8 cellular contexts compared by ENCODE assay signal in genomic region chr22:41687901-41688364, GRCh38. TPM values are rescaled to one million over a fixed set of nuclear protein-coding genes. Genes with fewer than 3 reads are reported as not detected.
A peak's percentile ranks its signal among the peaks of the same experiment; 100 is the strongest.
DNase-seq lines count a peak whose midpoint lies in the region; ATAC-seq and TF ChIP-seq lines count a peak whose summit lies in the region.

No MANE protein-coding gene starts in this region.

- no peak for TF ChIP-seq POLR2A in sigmoid colon (IDR thresholded peaks at IDR 0.05)

- intact Hi-C loops in sigmoid colon (cut with DNase I) = loop anchor here (10.0 kb wide), 1 partner anchor 387 kb away; the partner anchor contains the start of genes NAGA, PHETA2 and SMDT1

- no peaks in the 10 kb centered on the region for H3K36me3 ChIP-seq in sigmoid colon

- peaks cover 0 to 28% (median 19%) of the 10 kb centered on the region in 4 donors for H3K4me1 ChIP-seq in sigmoid colon

- H3K27me3 ChIP-seq in sigmoid colon = no peaks in the 10 kb centered on the region

- DNase-seq in stimulated activated CD4-positive, alpha-beta T cell treated with anti-CD3 and anti-CD28 coated beads, Interleukin-1b, Interleukin-23, amount 100 ng/mL, for 48 hours = peak; percentile 24
- DNase-seq in stimulated activated CD4-positive, alpha-beta T cell treated with anti-CD3 and anti-CD28 coated beads, Interleukin-12 subunit alpha, Interleukin-12 subunit beta, amount 100 ng/mL, for 4 hours = no peak
- DNase-seq in NCI-H1105 (lab: John Stamatoyannopoulos, UW) (peak; percentile 15), amniotic epithelial cell (ENCODE audit: low read depth) (peak; percentile 30), hepatic stellate cell (ENCODE audit: low spot score) (peak; percentile 45), sigmoid colon (no peak), mucosa of gallbladder (ENCODE audit: low spot score) (no peak)

- TF ChIP-seq CTCF in sigmoid colon (IDR thresholded peaks at IDR 0.05) = no peak

- H3K9me3 ChIP-seq in sigmoid colon = no peaks in the 10 kb centered on the region

- H3K27ac ChIP-seq in sigmoid colon = peak overlapping the region; percentile 88 to 97 (median 94)

- TF ChIP-seq EP300 in sigmoid colon (IDR thresholded peaks at IDR 0.05) = no peak

- 0% methylated on average over 20 of the region's 20 CpGs for WGBS in sigmoid colon, 2 donors

- no peak for ATAC-seq in GM19397 (IDR thresholded peaks at IDR 0.05; ENCODE audit: unreplicated experiment)

- peak overlapping the region; percentile 57 to 81 (median 74) for H3K4me3 ChIP-seq in sigmoid colon

RNA-seq across cellular contexts. Expression of gene SNU13, which starts 0.7 kb away (rescaled TPM):
- total RNA-seq in sigmoid colon (100 to 1,000 TPM in 2 of 4 donors, 10 to 100 TPM in 2; 69.8 to 121 (median 99.0) TPM), mucosa of gallbladder (109 TPM)
- polyA plus RNA-seq in sigmoid colon = 100 to 1,000 TPM; 103 to 146 (median 125) TPM

RNA-seq across cellular contexts. Expression of gene MEI1, which starts 11.4 kb away (rescaled TPM):
- total RNA-seq in sigmoid colon (1 to 10 TPM in 1 of 4 donors, under 1 TPM in 1, not detected in 2; 0.54 to 1.2 TPM), mucosa of gallbladder (1.4 TPM)
- polyA plus RNA-seq in sigmoid colon = 1 to 10 TPM in 2 of 3 donors, under 1 TPM in 1; 0.60 to 6.4 (median 1.4) TPM

Comparison
In these comparisons a context has a peak if more than half of its experiments do, and no peak if none do; other contexts are left out.
1. DNase-seq: peak in stimulated activated CD4-positive, alpha-beta T cell treated with anti-CD3 and anti-CD28 coated beads, Interleukin-1b, Interleukin-23, amount 100 ng/mL, for 48 hours (single experiment), NCI-H1105 (single experiment), amniotic epithelial cell (single experiment) and hepatic stellate cell (single experiment); none in stimulated activated CD4-positive, alpha-beta T cell treated with anti-CD3 and anti-CD28 coated beads, Interleukin-12 subunit alpha, Interleukin-12 subunit beta, amount 100 ng/mL, for 4 hours (single experiment), sigmoid colon (single experiment) and mucosa of gallbladder (single experiment).